ENCODE assay signal across 15 cellular contexts in the genomic region with DNA sequence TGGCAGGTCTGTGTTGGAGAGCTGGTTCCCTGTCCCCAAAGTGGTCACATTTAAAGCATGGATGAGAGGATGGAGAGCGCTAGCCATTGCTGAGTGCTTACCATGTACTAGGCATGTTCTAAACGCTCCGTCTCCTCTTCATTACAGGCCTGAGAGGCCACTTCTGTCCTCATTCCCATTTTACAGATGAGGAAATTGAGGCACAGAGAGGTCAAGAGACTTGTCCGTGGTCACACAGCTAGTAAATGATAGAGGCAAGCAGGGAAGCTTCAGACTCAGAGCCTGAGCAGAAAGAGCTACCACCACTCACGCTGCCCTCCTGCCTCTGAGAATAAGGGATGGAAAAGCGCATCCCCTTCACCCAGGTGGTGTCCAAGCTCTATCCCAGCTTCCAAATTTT. TPM values are rescaled to one million over a fixed set of nuclear protein-coding genes. Genes with fewer than 3 reads are reported as not detected.
A peak's percentile ranks its signal among the peaks of the same experiment; 100 is the strongest.
DNase-seq lines count a peak whose midpoint lies in the region; ATAC-seq and TF ChIP-seq lines count a peak whose summit lies in the region.
"Had no signal": no experiment of that assay in that cellular context is flagged by ENCODE, and none has a peak within 500 bp of the region (broad histone marks: within the 10 kb centered on the region; RNA-seq: fewer than 3 reads in every experiment).

No MANE protein-coding gene starts in this region.

- TF ChIP-seq CTCF in DND-41 (IDR thresholded peaks at IDR 0.05; ENCODE audit: borderline replicate concordance, extremely low read depth, low read length, poor library complexity, severe bottlenecking): no peak
- no peak for TF ChIP-seq CTCF in IMR-90 (conservative IDR thresholded peaks at IDR 0.05; ENCODE audit: low read depth, low read length)
- no peak for TF ChIP-seq CTCF in colonic mucosa (IDR thresholded peaks at IDR 0.05)
- no peak for TF ChIP-seq CTCF in nephron (IDR thresholded peaks at IDR 0.05; ENCODE audit: unreplicated experiment in 3 of 3)

- H2AFZ ChIP-seq in DND-41 (ENCODE audit: low read depth, low read length): no peak overlapping the region
- H2AFZ ChIP-seq in IMR-90 (replicated peaks; ENCODE audit: low read length, poor library complexity): no peak overlapping the region

- TF ChIP-seq RAD21 in IMR-90 (IDR thresholded peaks at IDR 0.05; ENCODE audit: low read length): no peak

- in situ Hi-C loops in IMR-90 (cut with MboI; ENCODE audit: low sequenced_read_pairs): loop anchor here (10.0 kb wide), 2 partner anchors 457 to 1237 kb away; no protein-coding TSS in a partner anchor

- peak overlapping the region; percentile 7 for H2AK5ac ChIP-seq in IMR-90 (ENCODE audit: low read depth, low read length)

- dilution Hi-C loops in IMR-90 (cut with HindIII; ENCODE audit: low sequenced_read_pairs, unreplicated experiment): no loop called here

- H3K14ac ChIP-seq in IMR-90 (replicated peaks; ENCODE audit: low read depth, low read length): no peak overlapping the region

- H4K91ac ChIP-seq in IMR-90 (ENCODE audit: insufficient read depth, low read depth, low read length): no peak overlapping the region

- no peak overlapping the region for H3K18ac ChIP-seq in IMR-90 (ENCODE audit: low read depth, low read length)

- no peaks in the 10 kb centered on the region for H3K36me3 Mint-ChIP-seq in nephron (ENCODE audit: low read depth)

- H2AK9ac ChIP-seq in IMR-90 (replicated peaks; ENCODE audit: low read depth, low read length, poor library complexity): no peak overlapping the region

- H3K9me1 ChIP-seq in IMR-90 (ENCODE audit: insufficient read depth, low read length): peaks cover 13% of the 10 kb centered on the region

- H2BK120ac ChIP-seq in IMR-90 (ENCODE audit: low read depth, low read length): no peak overlapping the region

- no peak for ATAC-seq in DND-41 (ENCODE audit: insufficient read depth, low read depth)
- no peak for ATAC-seq in IMR-90 (ENCODE audit: low read depth)
- ATAC-seq in HG02938 (IDR thresholded peaks at IDR 0.05; ENCODE audit: unreplicated experiment): no peak
- no peak for ATAC-seq in GM18519 (IDR thresholded peaks at IDR 0.05; ENCODE audit: low FRiP score, unreplicated experiment)
- ATAC-seq: HCT116 had no signal

- H3K4me1 ChIP-seq in DND-41 (ENCODE audit: insufficient read depth, low read length): peaks cover 45% of the 10 kb centered on the region
- peaks cover 30% of the 10 kb centered on the region for H3K4me1 ChIP-seq in IMR-90 (ENCODE audit: control insufficient read depth, insufficient read depth, low read length)
- H3K4me1 ChIP-seq in colonic mucosa: peaks cover 3% of the 10 kb centered on the region

- H4K5ac ChIP-seq in IMR-90 (ENCODE audit: low read depth, low read length): no peak overlapping the region

- H3K4me3 ChIP-seq in DND-41 (ENCODE audit: low read depth in 1 of 2, low read length in 2 of 2): no peak overlapping the region
- H3K4me3 ChIP-seq in IMR-90 (ENCODE audit: insufficient read depth, low read depth, low read length): no peak overlapping the region
- no peak overlapping the region for H3K4me3 ChIP-seq in colonic mucosa

- no peaks in the 10 kb centered on the region for H3K27me3 Mint-ChIP-seq in nephron (ENCODE audit: low read depth)
- H3K27me3 Mint-ChIP-seq: CD4-positive, alpha-beta memory T cell had no signal

- H3K27ac ChIP-seq in DND-41 (ENCODE audit: low read length) (0 out of 2 replicates have a peak overlapping the region, but pooled peaks have one; percentile 1), IMR-90 (ENCODE audit: insufficient read depth, low read length) (no peak overlapping the region), colonic mucosa (peak overlapping the region; percentile 77)
- H3K27ac ChIP-seq: C4-2B had no signal

- peaks cover 71% of the 10 kb centered on the region for H3K4me1 Mint-ChIP-seq in nephron

- CTCF ChIA-PET in IMR-90 (lab: Yijun Ruan, JAX): interaction anchor here (1.4 to 3.7 kb wide), 2 partner anchors 30 to 258 kb away, joined by 5 to 26 read pairs; no protein-coding TSS in a partner anchor

- no peak overlapping the region for H3K23ac ChIP-seq in IMR-90 (ENCODE audit: low read depth, low read length)

- BruUV-seq in IMR-90 (replicated peaks; lab: Mats Ljungman, UMichigan): no TSS peak

- H3K79me2 ChIP-seq in DND-41 (ENCODE audit: insufficient read depth, low read length): peaks cover 40% of the 10 kb centered on the region

- no peak overlapping the region for H2BK20ac ChIP-seq in IMR-90 (ENCODE audit: low read depth, low read length)

- WGBS in IMR-90 (ENCODE audit: extremely low coverage in 2 of 2, insufficient read length in 1 of 2), 2 experiments: no CpG with 5 or more reads among the region's 6 CpGs

- no peak for TF ChIP-seq POLR2A in IMR-90 (IDR thresholded peaks at IDR 0.05; ENCODE audit: low read depth, low read length)

- POLR2A ChIA-PET in IMR-90 (lab: Charles Lee; ENCODE audit: unreplicated experiment): no interaction called here

- H4K8ac ChIP-seq in IMR-90 (ENCODE audit: low read depth in 2 of 2, low read length in 2 of 2): no peak overlapping the region

- intact Hi-C loops in IMR-90 (cut with micrococcal nuclease) (loop anchor here (5.0 to 10.0 kb wide), 2 partner anchors 515 to 847 kb away; a partner anchor contains a TSS), colonic mucosa (cut with DNase I) (loop anchor here (5.0 kb wide), 1 partner anchor 1240 kb away; no protein-coding TSS in a partner anchor)

- no peak overlapping the region for H3K4me3 Mint-ChIP-seq in nephron
- H3K4me3 Mint-ChIP-seq: CD4-positive, alpha-beta memory T cell had no signal

- no peak for DNase-seq in DND-41
- DNase-seq in IMR-90: no peak
- no peak for DNase-seq in colonic mucosa
- DNase-seq in KG1 (lab: John Stamatoyannopoulos, UW): no peak
- DNase-seq in NCI-H226: no peak
- DNase-seq: ACHN; BE2C; CD4-positive, alpha-beta memory T cell; DMS79; EL had no signal

- H3K9ac ChIP-seq in DND-41 (ENCODE audit: low read depth, low read length) (no peak overlapping the region), IMR-90 (ENCODE audit: low read depth, low read length) (no peak overlapping the region), colonic mucosa (ENCODE audit: low read depth in 2 of 2, low read length in 2 of 2) (peak overlapping the region in 1 of 2 donors; percentile 44)

- no peaks in the 10 kb centered on the region for H3K9me3 ChIP-seq in DND-41 (ENCODE audit: insufficient read depth, low read length, severe bottlenecking)
- no peaks in the 10 kb centered on the region for H3K9me3 ChIP-seq in IMR-90 (ENCODE audit: control insufficient read depth, insufficient read depth, low read length)
- H3K9me3 ChIP-seq in colonic mucosa: no peaks in the 10 kb centered on the region
- H3K9me3 ChIP-seq: BE2C had no signal

- peaks cover 22 to 53% of the 10 kb centered on the region in 2 experiments for H3K79me1 ChIP-seq in IMR-90 (ENCODE audit: low read depth in 1 of 2, low read length in 2 of 2)

- no peak overlapping the region for H2BK5ac ChIP-seq in IMR-90 (ENCODE audit: low read depth, low read length, poor library complexity, severe bottlenecking)

- no peak overlapping the region for H3K4me2 ChIP-seq in DND-41 (ENCODE audit: insufficient read depth, low read length)
- no peak overlapping the region for H3K4me2 ChIP-seq in IMR-90 (ENCODE audit: low read depth, low read length)

- H2BK15ac ChIP-seq in IMR-90 (ENCODE audit: low read depth, low read length): peak overlapping the region; percentile 53; the same call in 1 of the 3 replicates

- H3K27ac Mint-ChIP-seq in nephron: peak overlapping the region in 2 of 3 experiments; percentile 87 to 92

- H3K4ac ChIP-seq in IMR-90 (ENCODE audit: low read depth, low read length): peak overlapping the region; percentile 11; the same call in 1 of the 2 replicates

- H4K20me1 ChIP-seq in DND-41 (ENCODE audit: insufficient read depth, low read length): no peaks in the 10 kb centered on the region
- peaks cover 18% of the 10 kb centered on the region for H4K20me1 ChIP-seq in IMR-90 (ENCODE audit: insufficient read depth, low read length)

- peaks cover 11% of the 10 kb centered on the region; the same call in 1 of the 2 replicates for H3K36me3 ChIP-seq in DND-41 (ENCODE audit: insufficient read depth, low read length)
- H3K36me3 ChIP-seq in IMR-90 (ENCODE audit: control insufficient read depth, insufficient read depth, low read length): peaks cover 8% of the 10 kb centered on the region; the same call in 1 of the 2 replicates
- H3K36me3 ChIP-seq in colonic mucosa: no peaks in the 10 kb centered on the region
- H3K36me3 ChIP-seq: BE2C had no signal

- no peaks in the 10 kb centered on the region for H3K27me3 ChIP-seq in DND-41 (ENCODE audit: insufficient read depth, low read length, poor library complexity)
- no peaks in the 10 kb centered on the region for H3K27me3 ChIP-seq in IMR-90 (ENCODE audit: control insufficient read depth, insufficient read depth, low read length)
- H3K27me3 ChIP-seq in colonic mucosa: no peaks in the 10 kb centered on the region
- H3K27me3 ChIP-seq: BE2C had no signal

- no peak overlapping the region for H3K56ac ChIP-seq in IMR-90 (ENCODE audit: extremely low read depth, insufficient read depth, low read length)

- no peaks in the 10 kb centered on the region for H3K9me3 Mint-ChIP-seq in nephron
- H3K9me3 Mint-ChIP-seq: CD4-positive, alpha-beta memory T cell had no signal

TF ChIP-seq in IMR-90, 13 proteins besides CTCF, POLR2A, EP300 and RAD21:
- no peak for TF ChIP-seq CEBPB (IDR thresholded peaks at IDR 0.05; ENCODE audit: low read depth, low read length)
- TF ChIP-seq MAZ (IDR thresholded peaks at IDR 0.05; ENCODE audit: borderline replicate concordance, low read depth, low read length): no peak
- TF ChIP-seq, protein P1, sequence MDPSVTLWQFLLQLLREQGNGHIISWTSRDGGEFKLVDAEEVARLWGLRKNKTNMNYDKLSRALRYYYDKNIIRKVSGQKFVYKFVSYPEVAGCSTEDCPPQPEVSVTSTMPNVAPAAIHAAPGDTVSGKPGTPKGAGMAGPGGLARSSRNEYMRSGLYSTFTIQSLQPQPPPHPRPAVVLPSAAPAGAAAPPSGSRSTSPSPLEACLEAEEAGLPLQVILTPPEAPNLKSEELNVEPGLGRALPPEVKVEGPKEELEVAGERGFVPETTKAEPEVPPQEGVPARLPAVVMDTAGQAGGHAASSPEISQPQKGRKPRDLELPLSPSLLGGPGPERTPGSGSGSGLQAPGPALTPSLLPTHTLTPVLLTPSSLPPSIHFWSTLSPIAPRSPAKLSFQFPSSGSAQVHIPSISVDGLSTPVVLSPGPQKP (IDR thresholded peaks at IDR 0.05; ENCODE audit: borderline replicate concordance, low read depth, low read length): no peak
- no peak for TF ChIP-seq MXI1 (IDR thresholded peaks at IDR 0.05; ENCODE audit: borderline replicate concordance, low read depth, low read length)

RNA-seq across cellular contexts. Expression of a gene that starts 11.2 kb away (rescaled TPM):
- total RNA-seq in IMR-90 (2012; rRNA removed) (22.5 and 25.8 TPM in 2 replicates), colonic mucosa (10 to 100 TPM in 1 of 2 donors, 1 to 10 TPM in 1; 5.8 to 12.4 TPM)
- polyA plus RNA-seq in IMR-90 (2012; rRNA removed): 16.6 and 16.9 TPM in 2 replicates
- polyA plus RNA-seq in IMR-90 (2012; cell fraction: cytosol; rRNA removed): 14.0 and 18.1 TPM in 2 replicates
- 9.9 and 11.9 TPM in 2 replicates for polyA plus RNA-seq in IMR-90 (2012; cell fraction: nucleus; rRNA removed; ENCODE audit: low replicate concordance)
